ENCODE assay signal across 14 cellular contexts in the genomic region with DNA sequence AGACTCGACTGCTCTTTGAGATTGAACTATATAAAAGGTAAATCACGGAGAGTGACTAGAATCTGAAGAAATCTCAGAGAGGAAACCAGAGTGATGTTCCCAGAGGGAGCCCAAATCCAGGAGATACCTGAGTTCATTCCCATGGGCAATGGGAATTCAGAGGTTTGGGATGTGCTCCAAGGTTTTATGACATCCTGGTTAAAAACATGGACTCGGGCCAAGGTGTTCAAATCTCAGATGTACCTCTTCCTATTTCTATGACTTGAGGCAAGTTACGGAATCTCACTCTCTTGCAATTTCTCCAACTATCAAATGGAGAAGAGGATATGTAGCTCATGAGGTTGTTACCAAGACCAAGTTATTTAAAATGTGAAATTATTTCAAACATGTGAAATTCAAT. TPM values are rescaled to one million over a fixed set of nuclear protein-coding genes. Genes with fewer than 3 reads are reported as not detected.
DNase-seq lines count a peak whose midpoint lies in the region; ATAC-seq, FAIRE-seq and TF ChIP-seq lines count a peak whose summit lies in the region.
"Had no signal": no experiment of that assay in that cellular context is flagged by ENCODE, and none has a peak within 500 bp of the region (broad histone marks: within the 10 kb centered on the region; RNA-seq: fewer than 3 reads in every experiment).

No MANE protein-coding gene starts in this region.

- no peak overlapping the region for H2AK5ac ChIP-seq in neuronal stem cell (ENCODE audit: low read depth, low read length)

- H4K91ac ChIP-seq in neuronal stem cell (ENCODE audit: low read depth, low read length, poor library complexity) = no peak overlapping the region

- no peaks in the 10 kb centered on the region for H3K9me3 Mint-ChIP-seq in astrocyte (ENCODE audit: unreplicated experiment)
- H3K9me3 Mint-ChIP-seq: CD4-positive, alpha-beta memory T cell; H9 had no signal

- no peak overlapping the region for H4K8ac ChIP-seq in neuronal stem cell (ENCODE audit: low read depth, low read length)

- H2BK12ac ChIP-seq in neuronal stem cell (ENCODE audit: low read length) = no peak overlapping the region

- H3K18ac ChIP-seq in neuronal stem cell (ENCODE audit: low read length) = no peak overlapping the region

- no peak for FAIRE-seq in astrocyte (lab: Jason Lieb, UNC)
- FAIRE-seq: G401.6, GM12891 had no signal

- H2AFZ ChIP-seq in astrocyte (ENCODE audit: low read depth, low read length) (no peak overlapping the region), neuronal stem cell (ENCODE audit: low read length) (no peak overlapping the region)

- DNase-seq in LNCaP clone FGC (ENCODE audit: low read depth) (peak; percentile 56), astrocyte (ENCODE audit: low read depth) (no peak), NCI-H146 (lab: John Stamatoyannopoulos, UW) (no peak), neuronal stem cell (ENCODE audit: low spot score) (no peak)
- DNase-seq: C1 segment of cervical spinal cord; CD4-positive, alpha-beta memory T cell; DMS79 treated with DMSO at 0.1 percent for 48 hours; GOT3; H9 had no signal

- peak overlapping the region; percentile 44 for H3K27ac Mint-ChIP-seq in astrocyte (ENCODE audit: unreplicated experiment)
- H3K27ac Mint-ChIP-seq: H9 had no signal

- no peaks in the 10 kb centered on the region for H3K27me3 Mint-ChIP-seq in astrocyte (ENCODE audit: low read depth, unreplicated experiment)
- H3K27me3 Mint-ChIP-seq: CD4-positive, alpha-beta memory T cell had no signal

- no peak overlapping the region for H2BK15ac ChIP-seq in neuronal stem cell (ENCODE audit: low read length)

- H3K9ac ChIP-seq in BLaER1 treated with 17β-estradiol and CSF1 and Interleukin-3, amounts not matched to agents 10 nM and 100 nM = peak overlapping the region in 1 of 11 experiments; percentile 12; a peak in 1 of 22 replicates
- H3K9ac ChIP-seq in astrocyte (ENCODE audit: low read length) = no peak overlapping the region
- no peak overlapping the region for H3K9ac ChIP-seq in neuronal stem cell (ENCODE audit: low read depth, low read length, poor library complexity)

- peaks cover 16 to 77% (median 54%) of the 10 kb centered on the region in 10 experiments; a peak in 18 of 20 replicates for H3K4me1 ChIP-seq in BLaER1 treated with 17β-estradiol and CSF1 and Interleukin-3, amounts not matched to agents 10 nM and 100 nM
- H3K4me1 ChIP-seq in astrocyte (ENCODE audit: insufficient read depth, low read length) (no peaks in the 10 kb centered on the region), neutrophil (ENCODE audit: control insufficient read depth in 1 of 2, insufficient read depth in 1 of 2, low read depth in 1 of 2, low read length in 1 of 2) (peaks cover 81 to 84% of the 10 kb centered on the region in 2 experiments), neuronal stem cell (ENCODE audit: control insufficient read depth in 2 of 2, insufficient read depth in 1 of 2, low read depth in 1 of 2, low read length in 2 of 2) (no peaks in the 10 kb centered on the region)

- peaks cover 7% of the 10 kb centered on the region for H3K4me1 Mint-ChIP-seq in astrocyte (ENCODE audit: low read depth, unreplicated experiment)
- H3K4me1 Mint-ChIP-seq: H9 had no signal

- H3K79me2 ChIP-seq in astrocyte (ENCODE audit: insufficient read depth, low read length) = no peaks in the 10 kb centered on the region

- no peaks in the 10 kb centered on the region for H4K20me1 ChIP-seq in BLaER1 treated with 17β-estradiol and CSF1 and Interleukin-3, amounts not matched to agents 10 nM and 100 nM
- no peaks in the 10 kb centered on the region for H4K20me1 ChIP-seq in astrocyte (ENCODE audit: insufficient read depth, low read length)

- H3K4me3 Mint-ChIP-seq in astrocyte (ENCODE audit: unreplicated experiment) = no peak overlapping the region
- H3K4me3 Mint-ChIP-seq: CD4-positive, alpha-beta memory T cell; H9 had no signal

- no peaks in the 10 kb centered on the region; a peak in 1 of 22 replicates for H3K36me3 ChIP-seq in BLaER1 treated with 17β-estradiol and CSF1 and Interleukin-3, amounts not matched to agents 10 nM and 100 nM
- H3K36me3 ChIP-seq in astrocyte (ENCODE audit: insufficient read depth, low read length) = no peaks in the 10 kb centered on the region
- H3K36me3 ChIP-seq in neutrophil = no peaks in the 10 kb centered on the region
- H3K36me3 ChIP-seq in neuronal stem cell (replicated peaks in 1 of 2; ENCODE audit: control insufficient read depth in 2 of 2, insufficient read depth in 2 of 2, low read length in 2 of 2) = no peaks in the 10 kb centered on the region

- H3K4me2 ChIP-seq in BLaER1 treated with 17β-estradiol and CSF1 and Interleukin-3, amounts not matched to agents 10 nM and 100 nM = peak overlapping the region in 6 of 11 experiments; percentile 43 to 72 (median 54); a peak in 10 of 22 replicates
- H3K4me2 ChIP-seq in astrocyte (ENCODE audit: low read length) = no peak overlapping the region
- no peak overlapping the region for H3K4me2 ChIP-seq in neuronal stem cell (ENCODE audit: insufficient read depth, low read length, poor library complexity, severe bottlenecking)

- H3K14ac ChIP-seq in neuronal stem cell (ENCODE audit: low read length) = no peak overlapping the region

- H2BK5ac ChIP-seq in neuronal stem cell (ENCODE audit: low read length) = no peak overlapping the region

- peak overlapping the region in 5 of 11 experiments; percentile 11 to 71 (median 44); a peak in 9 of 22 replicates for H3K27ac ChIP-seq in BLaER1 treated with 17β-estradiol and CSF1 and Interleukin-3, amounts not matched to agents 10 nM and 100 nM
- H3K27ac ChIP-seq in astrocyte (ENCODE audit: low read depth, low read length) = no peak overlapping the region
- peak overlapping the region; percentile 79 for H3K27ac ChIP-seq in neutrophil
- no peak overlapping the region for H3K27ac ChIP-seq in neuronal stem cell (replicated peaks; ENCODE audit: low read length)

- no peak for ATAC-seq in HG02938 (IDR thresholded peaks at IDR 0.05; ENCODE audit: unreplicated experiment)

- H3K36me3 Mint-ChIP-seq in astrocyte (ENCODE audit: low read depth, unreplicated experiment) = no peaks in the 10 kb centered on the region
- H3K36me3 Mint-ChIP-seq: CD4-positive, alpha-beta memory T cell had no signal

- no peak overlapping the region for H3K4ac ChIP-seq in neuronal stem cell (ENCODE audit: low read length)

- H3K9me3 ChIP-seq in BLaER1 treated with 17β-estradiol and CSF1 and Interleukin-3, amounts not matched to agents 10 nM and 100 nM (replicated peaks in 1 of 11) = peaks cover 0 to 41% (median 0%) of the 10 kb centered on the region in 11 experiments; a peak in 7 of 22 replicates
- H3K9me3 ChIP-seq in astrocyte (ENCODE audit: insufficient read depth, low read depth, low read length) = no peaks in the 10 kb centered on the region
- H3K9me3 ChIP-seq in neutrophil = no peaks in the 10 kb centered on the region
- no peaks in the 10 kb centered on the region for H3K9me3 ChIP-seq in neuronal stem cell (replicated peaks in 1 of 2; ENCODE audit: control insufficient read depth in 2 of 2, insufficient read depth in 1 of 2, low read depth in 1 of 2, low read length in 2 of 2)

- no peak overlapping the region for H2BK120ac ChIP-seq in neuronal stem cell (ENCODE audit: low read depth, low read length)

- H3K79me1 ChIP-seq in neuronal stem cell (ENCODE audit: low read depth, low read length) = no peaks in the 10 kb centered on the region

- TF ChIP-seq CTCF in LNCaP clone FGC (IDR thresholded peaks at IDR 0.05; ENCODE audit: control insufficient read depth, extremely low read depth, insufficient read depth) (no peak), astrocyte (IDR thresholded peaks at IDR 0.05; ENCODE audit: insufficient read depth, low read depth, low read length) (no peak), neutrophil (IDR thresholded peaks at IDR 0.05) (no peak)

- no peak overlapping the region for H3K4me3 ChIP-seq in BLaER1 treated with 17β-estradiol and CSF1 and Interleukin-3, amounts not matched to agents 10 nM and 100 nM
- H3K4me3 ChIP-seq in LNCaP clone FGC (ENCODE audit: low read depth, low read length) = no peak overlapping the region
- H3K4me3 ChIP-seq in astrocyte (ENCODE audit: insufficient read depth, low read depth, low read length) = no peak overlapping the region
- peak overlapping the region in 1 of 2 experiments; percentile 42 for H3K4me3 ChIP-seq in neutrophil (ENCODE audit: low read depth in 1 of 2, low read length in 1 of 2)
- no peak overlapping the region for H3K4me3 ChIP-seq in neuronal stem cell (ENCODE audit: low read length in 2 of 2)

- no CpG with 5 or more reads among the region's 4 CpGs for WGBS in neuronal stem cell (ENCODE audit: extremely low coverage in 2 of 2, insufficient read length in 2 of 2, insufficient replicate concordance in 1 of 2), 2 donors

- H3K23ac ChIP-seq in neuronal stem cell (ENCODE audit: low read depth, low read length, poor library complexity) = no peak overlapping the region

- no peaks in the 10 kb centered on the region for H3K27me3 ChIP-seq in BLaER1 treated with 17β-estradiol and CSF1 and Interleukin-3, amounts not matched to agents 10 nM and 100 nM
- H3K27me3 ChIP-seq in astrocyte (ENCODE audit: insufficient read depth, low read length) = no peaks in the 10 kb centered on the region
- H3K27me3 ChIP-seq in neutrophil = no peaks in the 10 kb centered on the region
- peaks cover 0 to 2% (median 0%) of the 10 kb centered on the region in 3 experiments for H3K27me3 ChIP-seq in neuronal stem cell (ENCODE audit: control insufficient read depth in 3 of 3, insufficient read depth in 3 of 3, low read depth in 1 of 3, low read length in 3 of 3)

RNA-seq across cellular contexts. Expression of gene RAB18, which starts 54.5 kb away (rescaled TPM):
- 162 and 179 TPM in 2 replicates for total RNA-seq in astrocyte
- 35.5 TPM for polyA plus RNA-seq in neuronal stem cell (2013, experiment 1 of 2)
- 33.3 TPM for polyA plus RNA-seq in neuronal stem cell (2013, experiment 2 of 2)

Comparison
In these comparisons a context has a peak if more than half of its experiments do, and no peak if none do; other contexts are left out.
1. H3K4me2 ChIP-seq: peak in BLaER1 treated with 17β-estradiol and CSF1 and Interleukin-3, amounts not matched to agents 10 nM and 100 nM (6 of 11); none in astrocyte (single experiment) and neuronal stem cell (single experiment).